ENCODE assay signal across 22 cellular contexts in genomic region chrX:30851459-30851858, GRCh38.
"Had no signal": no experiment of that assay in that cellular context is flagged by ENCODE, and none has a peak within 500 bp of the region (broad histone marks: within the 10 kb centered on the region; RNA-seq: fewer than 3 reads in every experiment).

No MANE protein-coding gene starts in this region.

- DNase-seq: activated CD4-positive, alpha-beta memory T cell treated with anti-CD3 and anti-CD28 coated beads for 36 hours; activated CD4-positive, alpha-beta T cell treated with anti-CD3 and anti-CD28 coated beads for 48 hours; activated CD4-positive, CD25-positive, alpha-beta regulatory T cell treated with anti-CD3 and anti-CD28 coated beads, Interleukin-2, amount 50 U/mL, for 72 hours; activated CD8-positive, alpha-beta memory T cell treated with anti-CD3 and anti-CD28 coated beads for 24 hours; activated naive CD4-positive, alpha-beta T cell treated with anti-CD3 and anti-CD28 coated beads, Interleukin-2, amount 50 U/mL, for 16 hours; activated naive CD8-positive, alpha-beta T cell treated with anti-CD3 and anti-CD28 coated beads, Interleukin-2, amount 10 ng/mL, durations not matched to agents 7 days and 5 days; activated T-cell treated with anti-CD3 and anti-CD28 coated beads, Interleukin-2, amount 50 U/mL, for 48 hours; adrenal gland; aorta; caudate nucleus; KG1; NCI-H1105 treated with DMSO at 0.1 percent for 48 hours; NCI-H1436 treated with DMSO at 0.1 percent for 48 hours; NCI-H187; NCI-H2081; NCI-H524; PC-3; SHP77 treated with DMSO at 0.1 percent for 48 hours had no signal

- H3K4me3 ChIP-seq: adrenal gland, breast epithelium had no signal

- H3K27me3 Mint-ChIP-seq: activated CD4-positive, alpha-beta memory T cell treated with anti-CD3 and anti-CD28 coated beads for 36 hours; activated naive CD8-positive, alpha-beta T cell treated with anti-CD3 and anti-CD28 coated beads, Interleukin-2, amount 10 ng/mL, durations not matched to agents 7 days and 5 days had no signal

- ATAC-seq: PC-3, WTC11 had no signal

- H3K9me3 Mint-ChIP-seq: activated CD4-positive, alpha-beta memory T cell treated with anti-CD3 and anti-CD28 coated beads for 36 hours; activated naive CD8-positive, alpha-beta T cell treated with anti-CD3 and anti-CD28 coated beads, Interleukin-2, amount 10 ng/mL, durations not matched to agents 7 days and 5 days; IgD-negative memory B cell; T-helper 1 cell treated with Interleukin-12 subunit alpha and Interleukin-12 subunit beta and Interleukin-4 antibody, amounts not matched to agents 30 μg/mL and 1 μg/mL, for 36 hours had no signal

- H3K4me1 Mint-ChIP-seq: IgD-negative memory B cell had no signal

- H3K4me3 Mint-ChIP-seq: activated CD4-positive, alpha-beta memory T cell treated with anti-CD3 and anti-CD28 coated beads for 36 hours; activated naive CD8-positive, alpha-beta T cell treated with anti-CD3 and anti-CD28 coated beads, Interleukin-2, amount 10 ng/mL, durations not matched to agents 7 days and 5 days; IgD-negative memory B cell; T-helper 1 cell treated with Interleukin-12 subunit alpha and Interleukin-12 subunit beta and Interleukin-4 antibody, amounts not matched to agents 30 μg/mL and 1 μg/mL, for 36 hours; WTC11 had no signal

- H3K9me3 ChIP-seq: adrenal gland, breast epithelium had no signal

- H3K27me3 ChIP-seq: adrenal gland had no signal

- H3K27ac Mint-ChIP-seq: activated CD4-positive, alpha-beta memory T cell treated with anti-CD3 and anti-CD28 coated beads for 36 hours; activated naive CD8-positive, alpha-beta T cell treated with anti-CD3 and anti-CD28 coated beads, Interleukin-2, amount 10 ng/mL, durations not matched to agents 7 days and 5 days; IgD-negative memory B cell; T-helper 1 cell treated with Interleukin-12 subunit alpha and Interleukin-12 subunit beta and Interleukin-4 antibody, amounts not matched to agents 30 μg/mL and 1 μg/mL, for 36 hours; WTC11 had no signal

- H3K27ac ChIP-seq: adrenal gland, breast epithelium had no signal

- H3K36me3 Mint-ChIP-seq: IgD-negative memory B cell had no signal

- H3K36me3 ChIP-seq: breast epithelium had no signal

- H3K4me1 ChIP-seq: adrenal gland, breast epithelium had no signal
